ENCODE assay signal across 1 cellular context in the genomic region with DNA sequence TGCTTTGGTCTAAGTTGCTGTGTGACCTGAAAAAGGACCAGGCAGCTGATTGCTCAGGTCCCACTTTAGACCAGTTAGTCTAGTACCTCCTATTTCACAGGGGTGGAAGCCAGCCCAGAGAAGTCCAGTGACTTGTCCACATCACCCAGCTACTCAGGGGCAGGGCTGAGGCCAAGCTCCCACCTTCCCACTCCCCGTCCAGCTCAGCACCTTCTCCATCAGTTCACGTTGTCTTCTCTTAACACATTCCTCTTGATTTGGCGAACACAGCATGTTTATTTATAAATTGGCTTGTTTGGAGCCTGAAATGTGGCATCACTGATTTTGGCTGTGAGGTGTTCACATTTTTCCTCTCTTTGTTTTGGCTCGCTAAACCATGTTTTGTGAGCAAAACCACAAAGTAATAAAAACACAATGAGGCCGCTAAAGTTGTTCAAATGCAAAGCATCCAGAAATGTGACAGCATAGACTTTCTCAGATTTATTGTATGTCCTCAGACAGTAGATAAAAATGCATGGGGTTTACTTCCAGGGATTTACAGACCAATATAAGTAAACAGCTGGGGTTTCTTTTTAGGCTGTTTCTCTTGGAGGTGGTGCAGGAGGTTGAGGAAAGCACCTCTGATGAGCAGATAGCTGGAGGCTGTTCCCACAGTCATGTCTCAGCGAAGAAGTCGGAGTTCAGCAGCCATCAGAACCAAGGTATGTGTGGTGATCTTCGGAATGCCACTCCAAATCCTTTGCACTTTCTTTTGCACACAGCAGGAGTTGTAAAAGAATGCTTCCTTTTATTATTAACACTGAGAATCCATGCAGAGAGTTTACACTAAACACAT.
TF ChIP-seq lines count a peak whose summit lies in the region.

No MANE protein-coding gene starts in this region.

TF ChIP-seq in WTC11, 78 proteins besides CTCF, POLR2A, EP300 and RAD21 (continued from another document):
- TF ChIP-seq CREM (CRISPR knock-in tag; IDR thresholded peaks at IDR 0.05) = no peak
TF ChIP-seq in WTC11: peak in this region for 0.
